In genomic region chr1:214459895-214460294, GRCh38 we compare ENCODE assay signal across 19 cellular contexts.
DNase-seq lines count a peak whose midpoint lies in the region; ATAC-seq, FAIRE-seq and TF ChIP-seq lines count a peak whose summit lies in the region.
"Had no signal": no experiment of that assay in that cellular context is flagged by ENCODE, and none has a peak within 500 bp of the region (broad histone marks: within the 10 kb centered on the region; RNA-seq: fewer than 3 reads in every experiment).

No MANE protein-coding gene starts in this region.

- RAD21 ChIA-PET in GM12878 (lab: Charles Lee; ENCODE audit: unreplicated experiment) = no interaction called here

- H3K27me3 ChIP-seq in Caco-2 (replicated peaks; ENCODE audit: control insufficient read depth, insufficient read depth, low read length) (no peaks in the 10 kb centered on the region), HUES64 (ENCODE audit: insufficient read depth, low read length) (no peaks in the 10 kb centered on the region), GM12878 (replicated peaks in 1 of 2; ENCODE audit: control insufficient read depth in 2 of 2, insufficient read depth in 2 of 2, low read length in 1 of 2) (no peaks in the 10 kb centered on the region; a peak in 1 of 4 replicates), mesenchymal stem cell (ENCODE audit: control insufficient read depth in 1 of 2, insufficient read depth in 1 of 2, low read length in 2 of 2) (no peaks in the 10 kb centered on the region), prostate gland (replicated peaks; ENCODE audit: insufficient read depth) (no peaks in the 10 kb centered on the region)
- H3K27me3 ChIP-seq: SJCRH30 had no signal

- TF ChIP-seq RAD21 in GM12878 (IDR thresholded peaks at IDR 0.05; ENCODE audit: insufficient read depth, low read depth, low read length) = no peak

- no peaks in the 10 kb centered on the region for H4K20me1 ChIP-seq in GM12878 (ENCODE audit: control insufficient read depth, insufficient read depth)

- H3K9me3 ChIP-seq in Caco-2 = no peaks in the 10 kb centered on the region
- no peaks in the 10 kb centered on the region for H3K9me3 ChIP-seq in HUES64 (ENCODE audit: insufficient read depth, low read depth, low read length)
- no peaks in the 10 kb centered on the region for H3K9me3 ChIP-seq in GM12878 (replicated peaks; ENCODE audit: control insufficient read depth, insufficient read depth, low read length)
- no peaks in the 10 kb centered on the region for H3K9me3 ChIP-seq in mesenchymal stem cell (ENCODE audit: control insufficient read depth, low read length)
- no peaks in the 10 kb centered on the region for H3K9me3 ChIP-seq in prostate gland
- H3K9me3 ChIP-seq: HAP-1, SJCRH30 had no signal

- DNase-seq in Caco-2 = no peak
- no peak for DNase-seq in GM12878 (ENCODE audit: low read depth, low spot score)
- DNase-seq in mesenchymal stem cell = no peak
- no peak for DNase-seq in prostate gland (ENCODE audit: low spot score)
- DNase-seq in activated CD4-positive, alpha-beta T cell treated with anti-CD3 and anti-CD28 coated beads, Interleukin-2, amount 50 U/mL, for 4 hours = no peak
- no peak for DNase-seq in frontal cortex (ENCODE audit: low spot score in 2 of 2)
- DNase-seq: C1 segment of cervical spinal cord; CD8-positive, alpha-beta memory T cell; DMS79 treated with DMSO at 0.1 percent for 48 hours; NCI-H1105; NCI-H2081; NCI-H748 treated with DMSO at 0.1 percent for 48 hours; OCI-M1; RPMI8226; SJCRH30 had no signal

- no peaks in the 10 kb centered on the region for H3K79me1 ChIP-seq in mesenchymal stem cell (replicated peaks; ENCODE audit: low read length, poor library complexity, severe bottlenecking)

- no peaks in the 10 kb centered on the region for H3K9me3 Mint-ChIP-seq in Caco-2 (ENCODE audit: unreplicated experiment)
- H3K9me3 Mint-ChIP-seq: CD8-positive, alpha-beta memory T cell had no signal

- H2AK5ac ChIP-seq in mesenchymal stem cell (ENCODE audit: low read length, severe bottlenecking) = no peak overlapping the region

- H3K4me3 ChIP-seq in Caco-2 (ENCODE audit: low read depth, low read length) (no peak overlapping the region), HUES64 (ENCODE audit: low read length) (no peak overlapping the region), GM12878 (no peak overlapping the region), mesenchymal stem cell (ENCODE audit: insufficient read depth in 1 of 2, low read depth in 1 of 2, low read length in 2 of 2) (no peak overlapping the region), prostate gland (no peak overlapping the region)
- H3K4me3 ChIP-seq: HAP-1, SJCRH30 had no signal

- intact Hi-C loops in Caco-2 (cut with micrococcal nuclease; ENCODE audit: unreplicated experiment) = no loop called here
- intact Hi-C loops in GM12878 (cut with micrococcal nuclease; ENCODE audit: unreplicated experiment) = no loop called here
- intact Hi-C loops in prostate gland (cut with DNase I) = no loop called here

- TF ChIP-seq POLR2A in GM12878 (IDR thresholded peaks at IDR 0.05; ENCODE audit: low read depth, low read length) = no peak
- no peak for TF ChIP-seq POLR2A in prostate gland (IDR thresholded peaks at IDR 0.05)

- H3K27me3 Mint-ChIP-seq in Caco-2 (ENCODE audit: insufficient read depth, unreplicated experiment) = no peaks in the 10 kb centered on the region

- H3K9ac ChIP-seq in HUES64 (ENCODE audit: low read depth, low read length) = no peak overlapping the region
- no peak overlapping the region for H3K9ac ChIP-seq in GM12878 (ENCODE audit: control insufficient read depth, insufficient read depth, low read length)
- H3K9ac ChIP-seq in mesenchymal stem cell (ENCODE audit: low read length) = no peak overlapping the region

- no peak overlapping the region for H3K4me3 Mint-ChIP-seq in Caco-2 (ENCODE audit: unreplicated experiment)
- H3K4me3 Mint-ChIP-seq: CD8-positive, alpha-beta memory T cell had no signal

- in situ Hi-C loops in GM12878 (cut with MboI) = no loop called here

- no peak for TF ChIP-seq EP300 in GM12878 (IDR thresholded peaks at IDR 0.05; ENCODE audit: borderline replicate concordance in 1 of 2, control insufficient read depth in 1 of 2, low read depth in 2 of 2, low read length in 2 of 2)

- BruUV-seq in Caco-2 (replicated peaks; lab: Mats Ljungman, UMichigan) (no TSS peak), GM12878 (replicated peaks; lab: Mats Ljungman, UMichigan) (no TSS peak)

- WGBS in HUES64 = 81% methylated on average over 3 of the region's 3 CpGs
- WGBS in GM12878 (ENCODE audit: insufficient coverage, insufficient replicate concordance, low lambda C conversion rate, missing lambda C conversion rate) = 74% methylated on average over 3 of the region's 3 CpGs
- WGBS in mesenchymal stem cell = 87% methylated on average over 3 of the region's 3 CpGs
- 80% methylated on average over 3 of the region's 3 CpGs for WGBS in prostate gland

- no peak overlapping the region for H2BK120ac ChIP-seq in mesenchymal stem cell (ENCODE audit: low read depth, low read length)

- H3K27ac Mint-ChIP-seq in Caco-2 (ENCODE audit: unreplicated experiment) = peak overlapping the region; percentile 25

- SMC1A ChIA-PET in GM12878 (lab: Charles Lee; ENCODE audit: uncharacterized antibody, unreplicated experiment) = interaction anchor here (1.6 kb wide), 1 partner anchor 14 kb away, joined by 5 read pairs; no protein-coding TSS in a partner anchor

- H4K8ac ChIP-seq in mesenchymal stem cell (ENCODE audit: low read length) = no peak overlapping the region

- H3K4ac ChIP-seq in mesenchymal stem cell (ENCODE audit: low read depth in 1 of 2, low read length in 2 of 2) = no peak overlapping the region

- H3K4me2 ChIP-seq in GM12878 (ENCODE audit: control insufficient read depth, insufficient read depth) = no peak overlapping the region
- no peak overlapping the region for H3K4me2 ChIP-seq in mesenchymal stem cell (ENCODE audit: low read length, poor library complexity, severe bottlenecking)

- POLR2A ChIA-PET in Caco-2 (lab: Charles Lee) (no interaction called here), GM12878 (lab: Charles Lee) (no interaction called here)

- H2BK12ac ChIP-seq in mesenchymal stem cell (ENCODE audit: low read length in 2 of 2) = peak overlapping the region in 1 of 2 experiments; percentile 7

- H2AFZ ChIP-seq in GM12878 (ENCODE audit: control insufficient read depth, low read depth, low read length) = no peak overlapping the region
- no peak overlapping the region for H2AFZ ChIP-seq in mesenchymal stem cell (ENCODE audit: low read depth, low read length)

- peaks cover 65% of the 10 kb centered on the region for H3K36me3 Mint-ChIP-seq in Caco-2 (ENCODE audit: insufficient read depth, unreplicated experiment)
- H3K36me3 Mint-ChIP-seq: CD8-positive, alpha-beta memory T cell had no signal

- ATAC-seq in GM12878 (peak; percentile 14; the same call in 2 of the 3 replicates), GM21381 (IDR thresholded peaks at IDR 0.05; ENCODE audit: unreplicated experiment) (no peak)

- H3K27ac ChIP-seq in HUES64 (ENCODE audit: low read depth, low read length) (0 out of 2 replicates have a peak overlapping the region, but pooled peaks have one; percentile 2), GM12878 (ENCODE audit: control insufficient read depth, insufficient read depth) (no peak overlapping the region), mesenchymal stem cell (ENCODE audit: low read length, poor library complexity, severe bottlenecking) (peak overlapping the region; percentile 51), prostate gland (no peak overlapping the region)
- H3K27ac ChIP-seq: SJCRH30 had no signal

- no peak overlapping the region for H3K23ac ChIP-seq in mesenchymal stem cell (ENCODE audit: low read length in 2 of 2)

- peaks cover 53% of the 10 kb centered on the region for H3K4me1 Mint-ChIP-seq in Caco-2 (ENCODE audit: low read depth, unreplicated experiment)
- H3K4me1 Mint-ChIP-seq: CD8-positive, alpha-beta memory T cell had no signal

- H3K79me2 ChIP-seq in GM12878 (ENCODE audit: control insufficient read depth, insufficient read depth, low read length) = no peaks in the 10 kb centered on the region

- H2BK15ac ChIP-seq in mesenchymal stem cell (ENCODE audit: low read depth, poor library complexity, severe bottlenecking) = no peak overlapping the region

- no peak overlapping the region for H3K14ac ChIP-seq in mesenchymal stem cell (ENCODE audit: low read length in 2 of 2)

- CTCF ChIA-PET in Caco-2 (lab: Charles Lee) (no interaction called here), GM12878 (lab: Yijun Ruan, JAX) (no interaction called here)

- H3K36me3 ChIP-seq in Caco-2 (ENCODE audit: control insufficient read depth, insufficient read depth, low read length) (no peaks in the 10 kb centered on the region; the same call in 1 of the 2 replicates), HUES64 (ENCODE audit: insufficient read depth, low read length) (peaks cover 9% of the 10 kb centered on the region; the same call in 1 of the 2 replicates), GM12878 (ENCODE audit: control insufficient read depth in 2 of 2, insufficient read depth in 2 of 2, low read length in 1 of 2) (no peaks in the 10 kb centered on the region), mesenchymal stem cell (ENCODE audit: control insufficient read depth in 1 of 2, insufficient read depth in 2 of 2, low read depth in 1 of 2, low read length in 2 of 2) (peaks cover 22 to 30% of the 10 kb centered on the region in 2 experiments), prostate gland (no peaks in the 10 kb centered on the region)
- H3K36me3 ChIP-seq: HAP-1, SJCRH30 had no signal

- no peak overlapping the region for H4K91ac ChIP-seq in mesenchymal stem cell (ENCODE audit: low read length)

- no peak overlapping the region for H2BK5ac ChIP-seq in mesenchymal stem cell (ENCODE audit: low read depth, low read length, poor library complexity, severe bottlenecking)

- H3K18ac ChIP-seq in mesenchymal stem cell (ENCODE audit: low read depth in 1 of 2, low read length in 2 of 2) = no peak overlapping the region

- H3K4me1 ChIP-seq in Caco-2 (peaks cover 39% of the 10 kb centered on the region), HUES64 (ENCODE audit: insufficient read depth, low read length) (peaks cover 39% of the 10 kb centered on the region), GM12878 (ENCODE audit: control insufficient read depth, insufficient read depth, low read length) (no peaks in the 10 kb centered on the region), mesenchymal stem cell (ENCODE audit: control insufficient read depth, insufficient read depth, low read depth, low read length) (peaks cover 17% of the 10 kb centered on the region), prostate gland (replicated peaks) (no peaks in the 10 kb centered on the region)

- FAIRE-seq in GM12878 (lab: Jason Lieb, UNC) = no peak
- FAIRE-seq in frontal cortex (lab: Jason Lieb, UNC) = no peak
- FAIRE-seq: HTR-8/SVneo had no signal

- TF ChIP-seq CTCF in Caco-2 (IDR thresholded peaks at IDR 0.05; ENCODE audit: insufficient read depth in 1 of 2, low read depth in 1 of 2, low read length in 1 of 2, severe bottlenecking in 1 of 2, unreplicated experiment in 1 of 2) = no peak
- no peak for TF ChIP-seq CTCF in GM12878 (IDR thresholded peaks at IDR 0.05 in 2 of 3, conservative IDR thresholded peaks at IDR 0.05 in 1 of 3; ENCODE audit: control insufficient read depth in 2 of 3, extremely low read depth in 1 of 3, insufficient read depth in 1 of 3, low read depth in 3 of 3, low read length in 3 of 3)
- TF ChIP-seq CTCF in prostate gland (IDR thresholded peaks at IDR 0.05) = no peak

Comparison
In these comparisons a context has a peak if more than half of its experiments do, and no peak if none do; other contexts are left out.
1. H3K27ac ChIP-seq: peak in HUES64 (single experiment) and mesenchymal stem cell (single experiment); none in GM12878 (single experiment) and prostate gland (0 of 2).